ENCODE assay signal across 9 cellular contexts in the genomic region with DNA sequence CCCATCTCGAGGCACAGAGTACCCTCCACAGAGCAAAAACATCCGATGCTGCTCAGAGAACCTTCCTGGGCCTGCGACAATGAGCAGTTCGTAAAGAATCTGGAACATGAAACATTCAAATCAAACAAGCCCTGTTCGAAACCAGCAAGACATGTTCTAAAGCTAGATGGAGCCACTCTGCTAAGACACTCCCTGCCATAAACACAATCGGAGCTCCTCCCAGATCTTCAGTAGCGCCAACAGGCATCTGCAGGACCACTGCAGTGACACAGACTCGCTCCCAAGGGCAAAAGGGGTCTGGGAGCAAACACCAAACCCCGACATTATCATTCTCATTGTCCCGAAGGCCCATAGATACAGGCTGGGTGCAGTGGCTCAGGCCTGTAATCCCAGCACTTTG.
A peak's percentile ranks its signal among the peaks of the same experiment; 100 is the strongest.
DNase-seq lines count a peak whose midpoint lies in the region; ATAC-seq, FAIRE-seq and TF ChIP-seq lines count a peak whose summit lies in the region.
"Had no signal": no experiment of that assay in that cellular context is flagged by ENCODE, and none has a peak within 500 bp of the region (broad histone marks: within the 10 kb centered on the region; RNA-seq: fewer than 3 reads in every experiment).

No MANE protein-coding gene starts in this region.

- ATAC-seq in GM19455 (IDR thresholded peaks at IDR 0.05; ENCODE audit: unreplicated experiment) = no peak
- no peak for ATAC-seq in GM18873 (IDR thresholded peaks at IDR 0.05; ENCODE audit: low FRiP score, unreplicated experiment)
- ATAC-seq in HG03439 (IDR thresholded peaks at IDR 0.05; ENCODE audit: unreplicated experiment) = no peak

- H4K20me1 ChIP-seq in hepatocyte (ENCODE audit: insufficient read depth, poor library complexity, severe bottlenecking) = no peaks in the 10 kb centered on the region

- no peak overlapping the region for H2AFZ ChIP-seq in hepatocyte

- H3K9me3 ChIP-seq in hepatocyte (ENCODE audit: low read depth) (no peaks in the 10 kb centered on the region), small intestine (ENCODE audit: control insufficient read depth, low read depth) (no peaks in the 10 kb centered on the region)

- FAIRE-seq in bronchial epithelial cell (lab: Jason Lieb, UNC) = no peak
- FAIRE-seq in small intestine (lab: Jason Lieb, UNC) = no peak

- no peaks in the 10 kb centered on the region for H3K9me2 ChIP-seq in hepatocyte (replicated peaks; ENCODE audit: insufficient read depth)

- H3K36me3 ChIP-seq in bronchial epithelial cell (ENCODE audit: control insufficient read depth, insufficient read depth, low read length) (no peaks in the 10 kb centered on the region), hepatocyte (replicated peaks; ENCODE audit: insufficient read depth, low read depth) (no peaks in the 10 kb centered on the region), small intestine (ENCODE audit: control insufficient read depth in 2 of 2, insufficient read depth in 2 of 2, low read length in 2 of 2) (no peaks in the 10 kb centered on the region)

- DNase-seq in ELF-1 (ENCODE audit: low read depth, low spot score) (peak; percentile 37), bronchial epithelial cell (ENCODE audit: low read depth) (peak; percentile 26), hepatocyte (ENCODE audit: low spot score) (peak; percentile 46), small intestine (peak; percentile 49), HuH-7 (ENCODE audit: low spot score) (no peak)
- DNase-seq: activated naive CD4-positive, alpha-beta T cell treated with anti-CD3 and anti-CD28 coated beads, Interleukin-2, amount 10 ng/mL, durations not matched to agents 7 days and 5 days had no signal

- H3K4me1 ChIP-seq in hepatocyte (ENCODE audit: insufficient read depth) (peaks cover 29% of the 10 kb centered on the region), small intestine (ENCODE audit: control insufficient read depth in 2 of 2, insufficient read depth in 1 of 2, low read depth in 1 of 2, low read length in 1 of 2) (peaks cover 0 to 10% of the 10 kb centered on the region in 2 donors)

- no peak overlapping the region for H3K4me2 ChIP-seq in hepatocyte

- H3K4me3 ChIP-seq in bronchial epithelial cell (ENCODE audit: low read depth, low read length) = no peak overlapping the region
- no peak overlapping the region for H3K4me3 ChIP-seq in hepatocyte
- no peak overlapping the region for H3K4me3 ChIP-seq in small intestine (ENCODE audit: low read depth in 1 of 2, low read length in 2 of 2)

- H3K27me3 ChIP-seq in bronchial epithelial cell (ENCODE audit: control insufficient read depth, insufficient read depth, low read length) (no peaks in the 10 kb centered on the region), hepatocyte (no peaks in the 10 kb centered on the region), small intestine (ENCODE audit: control insufficient read depth in 2 of 2, insufficient read depth in 2 of 2, low read length in 2 of 2) (no peaks in the 10 kb centered on the region)

- TF ChIP-seq CTCF in bronchial epithelial cell (IDR thresholded peaks at IDR 0.05; ENCODE audit: insufficient read depth, low read length, severe bottlenecking) (peak; percentile 14), hepatocyte (IDR thresholded peaks at IDR 0.05; ENCODE audit: poor library complexity) (peak; percentile 27)

- 78% methylated on average over 10 of the region's 10 CpGs for WGBS in hepatocyte (ENCODE audit: low lambda C conversion rate, missing lambda C conversion rate)
- WGBS in small intestine, 3 donors = 18 to 40% (median 33%) methylated on average over 10 of the region's 10 CpGs

- peaks cover 97% of the 10 kb centered on the region for H3K79me2 ChIP-seq in hepatocyte

- H3K27ac ChIP-seq in hepatocyte (peak overlapping the region; percentile 49), small intestine (ENCODE audit: low read depth in 1 of 2, low read length in 1 of 2) (peak overlapping the region in 1 of 2 donors; percentile 89)
